16 cellular contexts compared by ENCODE assay signal in genomic region chr2:10537522-10538195, GRCh38.
DNase-seq lines count a peak whose midpoint lies in the region; ATAC-seq and TF ChIP-seq lines count a peak whose summit lies in the region.
"Had no signal": no experiment of that assay in that cellular context is flagged by ENCODE, and none has a peak within 500 bp of the region (broad histone marks: within the 10 kb centered on the region; RNA-seq: fewer than 3 reads in every experiment).

No MANE protein-coding gene starts in this region.

- peaks cover 9% of the 10 kb centered on the region for H3K9me3 Mint-ChIP-seq in activated T-helper 1 cell treated with anti-CD3 and anti-CD28 coated beads, Interleukin-12 subunit alpha, Interleukin-12 subunit beta, Interleukin-2, Interleukin-4 antibody, amounts not matched to agents 30 ng/mL and 10 ng/mL and 1 ng/mL, durations not matched to agents 14 hours and 24 hours and 36 hours
- H3K9me3 Mint-ChIP-seq in neural crest cell, result no peaks in the 10 kb centered on the region
- H3K9me3 Mint-ChIP-seq: activated naive CD4-positive, alpha-beta T cell treated with anti-CD3 and anti-CD28 coated beads, Interleukin-2, amount 50 U/mL, for 24 hours had no signal

- no peak for TF ChIP-seq CTCF in neural crest cell (conservative IDR thresholded peaks at IDR 0.05)

- ATAC-seq in HG02852 (IDR thresholded peaks at IDR 0.05; ENCODE audit: unreplicated experiment) (no peak), GM18867 (IDR thresholded peaks at IDR 0.05; ENCODE audit: unreplicated experiment) (no peak)
- ATAC-seq: mucosa of descending colon had no signal

- H3K4me3 Mint-ChIP-seq in activated T-helper 1 cell treated with anti-CD3 and anti-CD28 coated beads, Interleukin-12 subunit alpha, Interleukin-12 subunit beta, Interleukin-2, Interleukin-4 antibody, amounts not matched to agents 30 ng/mL and 10 ng/mL and 1 ng/mL, durations not matched to agents 14 hours and 24 hours and 36 hours, result peak overlapping the region; percentile 7
- H3K4me3 Mint-ChIP-seq in neural crest cell, result no peak overlapping the region
- H3K4me3 Mint-ChIP-seq: activated naive CD4-positive, alpha-beta T cell treated with anti-CD3 and anti-CD28 coated beads, Interleukin-2, amount 50 U/mL, for 24 hours had no signal

- DNase-seq in GDM1 (lab: John Stamatoyannopoulos, UW) (peak; percentile 82), MV-4-11 (lab: John Stamatoyannopoulos, UW) (peak; percentile 96), neural crest cell (ENCODE audit: low read depth, low spot score) (no peak), D341Med (ENCODE audit: low spot score) (no peak)
- DNase-seq in activated T-helper 1 cell treated with anti-CD3 and anti-CD28 coated beads, Interleukin-12 subunit alpha, Interleukin-12 subunit beta, Interleukin-2, Interleukin-4 antibody, amounts not matched to agents 30 ng/mL and 10 ng/mL and 1 ng/mL, durations not matched to agents 14 hours and 24 hours and 36 hours (ENCODE audit: low spot score), result peak; percentile 17
- DNase-seq: activated CD8-positive, alpha-beta memory T cell treated with anti-CD3 and anti-CD28 coated beads for 24 hours; BE2C; central memory CD4-positive, alpha-beta T cell; mucosa of descending colon; NCI-H1417; NCI-H510A treated with DMSO at 0.1 percent for 48 hours; T-helper 9 cell; upper lobe of left lung had no signal

- peaks cover 28% of the 10 kb centered on the region for H3K4me1 Mint-ChIP-seq in activated T-helper 1 cell treated with anti-CD3 and anti-CD28 coated beads, Interleukin-12 subunit alpha, Interleukin-12 subunit beta, Interleukin-2, Interleukin-4 antibody, amounts not matched to agents 30 ng/mL and 10 ng/mL and 1 ng/mL, durations not matched to agents 14 hours and 24 hours and 36 hours (ENCODE audit: low read depth)
- H3K4me1 Mint-ChIP-seq in neural crest cell, result peaks cover 24% of the 10 kb centered on the region
- H3K4me1 Mint-ChIP-seq: activated naive CD4-positive, alpha-beta T cell treated with anti-CD3 and anti-CD28 coated beads, Interleukin-2, amount 50 U/mL, for 24 hours had no signal

- peaks cover 8% of the 10 kb centered on the region for H3K27me3 Mint-ChIP-seq in activated T-helper 1 cell treated with anti-CD3 and anti-CD28 coated beads, Interleukin-12 subunit alpha, Interleukin-12 subunit beta, Interleukin-2, Interleukin-4 antibody, amounts not matched to agents 30 ng/mL and 10 ng/mL and 1 ng/mL, durations not matched to agents 14 hours and 24 hours and 36 hours (ENCODE audit: insufficient read depth)
- H3K27me3 Mint-ChIP-seq in neural crest cell (ENCODE audit: low read depth), result no peaks in the 10 kb centered on the region

- no peaks in the 10 kb centered on the region for H3K36me3 Mint-ChIP-seq in activated T-helper 1 cell treated with anti-CD3 and anti-CD28 coated beads, Interleukin-12 subunit alpha, Interleukin-12 subunit beta, Interleukin-2, Interleukin-4 antibody, amounts not matched to agents 30 ng/mL and 10 ng/mL and 1 ng/mL, durations not matched to agents 14 hours and 24 hours and 36 hours (ENCODE audit: low read depth)
- H3K36me3 Mint-ChIP-seq in neural crest cell (ENCODE audit: low read depth), result no peaks in the 10 kb centered on the region

- intact Hi-C loops in activated T-helper 1 cell treated with anti-CD3 and anti-CD28 coated beads, Interleukin-12 subunit alpha, Interleukin-12 subunit beta, Interleukin-2, Interleukin-4 antibody, amounts not matched to agents 30 ng/mL and 10 ng/mL and 1 ng/mL, durations not matched to agents 14 hours and 24 hours and 36 hours (cut with micrococcal nuclease), result loop anchor here (1.0 kb wide), 1 partner anchor 88 kb away; no protein-coding TSS in a partner anchor

- H3K27ac Mint-ChIP-seq in activated T-helper 1 cell treated with anti-CD3 and anti-CD28 coated beads, Interleukin-12 subunit alpha, Interleukin-12 subunit beta, Interleukin-2, Interleukin-4 antibody, amounts not matched to agents 30 ng/mL and 10 ng/mL and 1 ng/mL, durations not matched to agents 14 hours and 24 hours and 36 hours, result peak overlapping the region; percentile 63
- H3K27ac Mint-ChIP-seq in neural crest cell (ENCODE audit: unreplicated experiment), result peak overlapping the region; percentile 19

Comparison
In these comparisons a context has a peak if more than half of its experiments do, and no peak if none do; other contexts are left out.
1. DNase-seq: peak in GDM1 (single experiment), MV-4-11 (single experiment) and activated T-helper 1 cell treated with anti-CD3 and anti-CD28 coated beads, Interleukin-12 subunit alpha, Interleukin-12 subunit beta, Interleukin-2, Interleukin-4 antibody, amounts not matched to agents 30 ng/mL and 10 ng/mL and 1 ng/mL, durations not matched to agents 14 hours and 24 hours and 36 hours (single experiment); none in neural crest cell (single experiment) and D341Med (single experiment).